34 cellular contexts compared by ENCODE assay signal in the genomic region with DNA sequence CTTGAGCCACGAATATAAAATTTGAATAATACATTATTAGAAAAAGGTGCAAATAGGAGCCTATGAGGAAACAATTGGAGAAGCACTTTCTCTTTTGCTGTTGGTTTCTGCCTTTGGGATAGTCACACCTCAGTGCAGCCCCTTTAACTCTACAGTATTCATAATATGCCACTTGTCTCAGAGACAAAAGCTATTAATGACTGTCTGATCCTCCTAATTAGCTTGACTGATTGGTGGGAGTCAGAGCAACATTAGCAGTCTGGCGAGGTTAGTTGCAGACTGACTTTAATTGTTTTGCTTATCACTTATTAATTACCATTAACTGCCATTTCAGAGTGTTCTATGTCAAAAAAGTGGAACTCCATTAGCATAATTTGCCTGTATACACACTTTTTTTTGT.
"Had no signal": no experiment of that assay in that cellular context is flagged by ENCODE, and none has a peak within 500 bp of the region (broad histone marks: within the 10 kb centered on the region; RNA-seq: fewer than 3 reads in every experiment).

No MANE protein-coding gene starts in this region.

- FAIRE-seq: bronchial epithelial cell, TTC549 had no signal

- H3K27ac Mint-ChIP-seq: activated B cell treated with CpG ODN at 0.5 μM for 24 hours; activated CD4-positive, alpha-beta memory T cell treated with anti-CD3 and anti-CD28 coated beads, Interleukin-2, amount 10 ng/mL, durations not matched to agents 7 days and 5 days; activated CD4-positive, alpha-beta T cell treated with anti-CD3 and anti-CD28 coated beads for 36 hours; activated CD4-positive, alpha-beta T cell treated with anti-CD3 and anti-CD28 coated beads, Interleukin-2, amount 10 ng/mL, durations not matched to agents 7 days and 5 days; activated CD8-positive, alpha-beta memory T cell treated with anti-CD3 and anti-CD28 coated beads, Interleukin-2, amount 10 ng/mL, durations not matched to agents 7 days and 5 days; activated CD8-positive, alpha-beta T cell treated with anti-CD3 and anti-CD28 coated beads, Interleukin-2, amount 10 ng/mL, durations not matched to agents 7 days and 5 days; activated naive CD4-positive, alpha-beta T cell treated with anti-CD3 and anti-CD28 coated beads, Interleukin-2, amount 10 ng/mL, durations not matched to agents 7 days and 5 days; activated naive CD4-positive, alpha-beta T cell treated with anti-CD3 and anti-CD28 coated beads, Interleukin-2, amount 50 U/mL, for 24 hours; activated naive CD8-positive, alpha-beta T cell; activated naive CD8-positive, alpha-beta T cell treated with anti-CD3 and anti-CD28 coated beads, Interleukin-2, amount 10 ng/mL, durations not matched to agents 7 days and 5 days; activated naive CD8-positive, alpha-beta T cell treated with anti-CD3 and anti-CD28 coated beads, Interleukin-2, amount 50 U/mL, for 24 hours; activated T-cell treated with anti-CD3 and anti-CD28 coated beads, Interleukin-2, amount 50 U/mL, for 24 hours; activated T-helper 2 cell treated with anti-CD3 and anti-CD28 coated beads, Interferon-gamma antibody, Interleukin-2, Interleukin-4, amounts not matched to agents 10 μg/mL and 5 μg/mL and 100 μg/mL, durations not matched to agents 14 hours and 24 hours and 36 hours; brain; T-helper 1 cell treated with Interleukin-12 subunit alpha and Interleukin-12 subunit beta and Interleukin-4 antibody, amounts not matched to agents 30 μg/mL and 1 μg/mL, for 36 hours; T-helper 2 cell treated with Interferon-gamma antibody and Interleukin-4, amounts not matched to agents 5 μg/mL and 100 μg/mL, for 36 hours had no signal

- DNase-seq: activated B cell treated with CpG ODN at 0.5 μM for 24 hours; activated CD4-positive, alpha-beta memory T cell treated with anti-CD3 and anti-CD28 coated beads, Interleukin-2, amount 10 ng/mL, durations not matched to agents 7 days and 5 days; activated CD4-positive, alpha-beta T cell treated with anti-CD3 and anti-CD28 coated beads for 1 hour; activated CD4-positive, alpha-beta T cell treated with anti-CD3 and anti-CD28 coated beads for 36 hours; activated CD4-positive, alpha-beta T cell treated with anti-CD3 and anti-CD28 coated beads for 48 hours; activated CD4-positive, alpha-beta T cell treated with anti-CD3 and anti-CD28 coated beads, Interleukin-2, amount 10 ng/mL, durations not matched to agents 7 days and 5 days; activated CD4-positive, alpha-beta T cell treated with anti-CD3 and anti-CD28 coated beads, Interleukin-2, amount 50 U/mL, for 48 hours; activated CD8-positive, alpha-beta memory T cell treated with anti-CD3 and anti-CD28 coated beads for 24 hours; activated CD8-positive, alpha-beta memory T cell treated with anti-CD3 and anti-CD28 coated beads, Interleukin-2, amount 10 ng/mL, durations not matched to agents 7 days and 5 days; activated CD8-positive, alpha-beta memory T cell treated with anti-CD3 and anti-CD28 coated beads, Interleukin-2, amount 50 U/mL, for 48 hours; activated CD8-positive, alpha-beta T cell treated with anti-CD3 and anti-CD28 coated beads, Interleukin-2, amount 10 ng/mL, durations not matched to agents 7 days and 5 days; activated effector memory CD4-positive, alpha-beta T cell treated with Interleukin-2 at 50 U/mL for 16 hours; activated gamma-delta T cell; activated naive CD4-positive, alpha-beta T cell treated with anti-CD3 and anti-CD28 coated beads, Interleukin-2, amount 10 ng/mL, durations not matched to agents 7 days and 5 days; activated naive CD4-positive, alpha-beta T cell treated with Interleukin-2 at 50 U/mL for 16 hours; activated naive CD8-positive, alpha-beta T cell treated with anti-CD3 and anti-CD28 coated beads, Interleukin-2, amount 10 ng/mL, durations not matched to agents 7 days and 5 days; activated naive CD8-positive, alpha-beta T cell treated with anti-CD3 and anti-CD28 coated beads, Interleukin-2, amount 50 U/mL, for 24 hours; activated T-cell treated with anti-CD3 and anti-CD28 coated beads, Interleukin-2, amount 50 U/mL, for 24 hours; activated T-cell treated with anti-CD3 and anti-CD28 coated beads, Interleukin-2, amount 50 U/mL, for 48 hours; amygdala; anterior cingulate cortex; caudate nucleus; cerebellar nuclear complex; T-helper 2 cell; T-helper 9 cell had no signal

- H3K27me3 Mint-ChIP-seq: activated B cell treated with CpG ODN at 0.5 μM for 24 hours; activated CD4-positive, alpha-beta memory T cell treated with anti-CD3 and anti-CD28 coated beads, Interleukin-2, amount 10 ng/mL, durations not matched to agents 7 days and 5 days; activated CD4-positive, alpha-beta T cell treated with anti-CD3 and anti-CD28 coated beads for 36 hours; activated CD4-positive, alpha-beta T cell treated with anti-CD3 and anti-CD28 coated beads, Interleukin-2, amount 10 ng/mL, durations not matched to agents 7 days and 5 days; activated CD8-positive, alpha-beta memory T cell treated with anti-CD3 and anti-CD28 coated beads, Interleukin-2, amount 10 ng/mL, durations not matched to agents 7 days and 5 days; activated naive CD4-positive, alpha-beta T cell treated with anti-CD3 and anti-CD28 coated beads, Interleukin-2, amount 10 ng/mL, durations not matched to agents 7 days and 5 days; activated naive CD8-positive, alpha-beta T cell; activated naive CD8-positive, alpha-beta T cell treated with anti-CD3 and anti-CD28 coated beads, Interleukin-2, amount 50 U/mL, for 24 hours; activated T-cell treated with anti-CD3 and anti-CD28 coated beads, Interleukin-2, amount 50 U/mL, for 24 hours; brain; central memory CD8-positive, alpha-beta T cell had no signal

- H3K4me1 Mint-ChIP-seq: activated B cell treated with CpG ODN at 0.5 μM for 24 hours; activated CD4-positive, alpha-beta memory T cell treated with anti-CD3 and anti-CD28 coated beads, Interleukin-2, amount 10 ng/mL, durations not matched to agents 7 days and 5 days; activated CD4-positive, alpha-beta T cell treated with anti-CD3 and anti-CD28 coated beads for 36 hours; activated CD4-positive, alpha-beta T cell treated with anti-CD3 and anti-CD28 coated beads, Interleukin-2, amount 10 ng/mL, durations not matched to agents 7 days and 5 days; activated CD8-positive, alpha-beta memory T cell treated with anti-CD3 and anti-CD28 coated beads, Interleukin-2, amount 10 ng/mL, durations not matched to agents 7 days and 5 days; activated naive CD4-positive, alpha-beta T cell treated with anti-CD3 and anti-CD28 coated beads, Interleukin-2, amount 10 ng/mL, durations not matched to agents 7 days and 5 days; activated naive CD4-positive, alpha-beta T cell treated with anti-CD3 and anti-CD28 coated beads, Interleukin-2, amount 50 U/mL, for 24 hours; activated naive CD8-positive, alpha-beta T cell treated with anti-CD3 and anti-CD28 coated beads, Interleukin-2, amount 10 ng/mL, durations not matched to agents 7 days and 5 days; activated naive CD8-positive, alpha-beta T cell treated with anti-CD3 and anti-CD28 coated beads, Interleukin-2, amount 50 U/mL, for 24 hours; central memory CD8-positive, alpha-beta T cell had no signal

- H3K9me3 Mint-ChIP-seq: activated B cell treated with CpG ODN at 0.5 μM for 24 hours; activated CD4-positive, alpha-beta memory T cell treated with anti-CD3 and anti-CD28 coated beads, Interleukin-2, amount 10 ng/mL, durations not matched to agents 7 days and 5 days; activated CD4-positive, alpha-beta T cell treated with anti-CD3 and anti-CD28 coated beads, Interleukin-2, amount 10 ng/mL, durations not matched to agents 7 days and 5 days; activated naive CD4-positive, alpha-beta T cell treated with anti-CD3 and anti-CD28 coated beads, Interleukin-2, amount 10 ng/mL, durations not matched to agents 7 days and 5 days; activated naive CD4-positive, alpha-beta T cell treated with anti-CD3 and anti-CD28 coated beads, Interleukin-2, amount 50 U/mL, for 24 hours; activated naive CD8-positive, alpha-beta T cell treated with anti-CD3 and anti-CD28 coated beads, Interleukin-2, amount 10 ng/mL, durations not matched to agents 7 days and 5 days; activated naive CD8-positive, alpha-beta T cell treated with anti-CD3 and anti-CD28 coated beads, Interleukin-2, amount 50 U/mL, for 24 hours; activated T-cell treated with anti-CD3 and anti-CD28 coated beads, Interleukin-2, amount 50 U/mL, for 24 hours; activated T-helper 2 cell treated with anti-CD3 and anti-CD28 coated beads, Interferon-gamma antibody, Interleukin-2, Interleukin-4, amounts not matched to agents 10 μg/mL and 5 μg/mL and 100 μg/mL, durations not matched to agents 14 hours and 24 hours and 36 hours; brain; central memory CD8-positive, alpha-beta T cell; T-helper 1 cell treated with Interleukin-12 subunit alpha and Interleukin-12 subunit beta and Interleukin-4 antibody, amounts not matched to agents 30 μg/mL and 1 μg/mL, for 36 hours; T-helper 2 cell treated with Interferon-gamma antibody and Interleukin-4, amounts not matched to agents 5 μg/mL and 100 μg/mL, for 36 hours had no signal

- H3K36me3 Mint-ChIP-seq: activated CD8-positive, alpha-beta memory T cell treated with anti-CD3 and anti-CD28 coated beads, Interleukin-2, amount 10 ng/mL, durations not matched to agents 7 days and 5 days; activated naive CD4-positive, alpha-beta T cell treated with anti-CD3 and anti-CD28 coated beads, Interleukin-2, amount 10 ng/mL, durations not matched to agents 7 days and 5 days; activated naive CD4-positive, alpha-beta T cell treated with anti-CD3 and anti-CD28 coated beads, Interleukin-2, amount 50 U/mL, for 24 hours; activated naive CD8-positive, alpha-beta T cell; activated naive CD8-positive, alpha-beta T cell treated with anti-CD3 and anti-CD28 coated beads, Interleukin-2, amount 10 ng/mL, durations not matched to agents 7 days and 5 days; brain had no signal

- ATAC-seq: activated CD4-positive, alpha-beta T cell treated with anti-CD3 and anti-CD28 coated beads for 36 hours; activated CD8-positive, alpha-beta memory T cell treated with anti-CD3 and anti-CD28 coated beads, Interleukin-2, amount 10 ng/mL, durations not matched to agents 7 days and 5 days; activated CD8-positive, alpha-beta T cell treated with anti-CD3 and anti-CD28 coated beads, Interleukin-2, amount 10 ng/mL, durations not matched to agents 7 days and 5 days; activated naive CD8-positive, alpha-beta T cell treated with anti-CD3 and anti-CD28 coated beads, Interleukin-2, amount 50 U/mL, for 24 hours had no signal

- H3K4me3 Mint-ChIP-seq: activated B cell treated with CpG ODN at 0.5 μM for 24 hours; activated CD4-positive, alpha-beta memory T cell treated with anti-CD3 and anti-CD28 coated beads, Interleukin-2, amount 10 ng/mL, durations not matched to agents 7 days and 5 days; activated CD4-positive, alpha-beta T cell treated with anti-CD3 and anti-CD28 coated beads for 36 hours; activated CD4-positive, alpha-beta T cell treated with anti-CD3 and anti-CD28 coated beads, Interleukin-2, amount 10 ng/mL, durations not matched to agents 7 days and 5 days; activated CD8-positive, alpha-beta memory T cell treated with anti-CD3 and anti-CD28 coated beads, Interleukin-2, amount 10 ng/mL, durations not matched to agents 7 days and 5 days; activated CD8-positive, alpha-beta T cell treated with anti-CD3 and anti-CD28 coated beads, Interleukin-2, amount 10 ng/mL, durations not matched to agents 7 days and 5 days; activated naive CD4-positive, alpha-beta T cell treated with anti-CD3 and anti-CD28 coated beads, Interleukin-2, amount 10 ng/mL, durations not matched to agents 7 days and 5 days; activated naive CD4-positive, alpha-beta T cell treated with anti-CD3 and anti-CD28 coated beads, Interleukin-2, amount 50 U/mL, for 24 hours; activated naive CD8-positive, alpha-beta T cell; activated naive CD8-positive, alpha-beta T cell treated with anti-CD3 and anti-CD28 coated beads, Interleukin-2, amount 10 ng/mL, durations not matched to agents 7 days and 5 days; activated naive CD8-positive, alpha-beta T cell treated with anti-CD3 and anti-CD28 coated beads, Interleukin-2, amount 50 U/mL, for 24 hours; activated T-cell treated with anti-CD3 and anti-CD28 coated beads, Interleukin-2, amount 50 U/mL, for 24 hours; brain; central memory CD8-positive, alpha-beta T cell; T-helper 1 cell treated with Interleukin-12 subunit alpha and Interleukin-12 subunit beta and Interleukin-4 antibody, amounts not matched to agents 30 μg/mL and 1 μg/mL, for 36 hours; T-helper 2 cell treated with Interferon-gamma antibody and Interleukin-4, amounts not matched to agents 5 μg/mL and 100 μg/mL, for 36 hours had no signal
